Comparison of ENCODE assay signal across 13 cellular contexts in the genomic region with DNA sequence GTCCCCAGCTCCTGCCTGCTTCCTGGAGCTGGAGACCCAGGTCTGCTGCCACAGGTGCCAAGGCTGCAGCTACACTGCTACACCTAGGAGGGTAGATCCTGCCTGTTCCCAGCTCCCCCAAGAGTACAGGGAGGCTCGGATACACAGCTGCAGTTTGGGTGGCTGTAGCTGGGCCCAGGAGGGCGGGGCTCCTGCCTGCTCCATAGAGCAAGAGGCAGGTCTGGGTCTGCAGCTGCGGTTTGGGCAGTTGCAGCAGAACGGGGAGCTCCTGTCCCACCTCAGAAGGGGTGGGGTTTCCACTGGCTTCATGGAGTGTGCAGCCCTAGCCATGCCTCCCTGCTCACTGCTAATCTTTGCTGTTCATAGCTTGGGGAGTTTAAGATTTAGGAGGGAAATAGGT.
"Had no signal": no experiment of that assay in that cellular context is flagged by ENCODE, and none has a peak within 500 bp of the region (broad histone marks: within the 10 kb centered on the region; RNA-seq: fewer than 3 reads in every experiment).

No MANE protein-coding gene starts in this region.

- H3K27me3 Mint-ChIP-seq: activated CD4-positive, alpha-beta T cell treated with anti-CD3 and anti-CD28 coated beads for 36 hours; central memory CD8-positive, alpha-beta T cell; T-cell had no signal

- H3K36me3 ChIP-seq: left ventricle myocardium inferior, tibial artery, vagina had no signal

- H3K4me3 ChIP-seq: left ventricle myocardium inferior, smooth muscle cell, tibial artery, vagina had no signal

- H3K4me2 ChIP-seq: smooth muscle cell had no signal

- H3K27ac Mint-ChIP-seq: activated CD4-positive, alpha-beta T cell treated with anti-CD3 and anti-CD28 coated beads for 36 hours; activated CD8-positive, alpha-beta T cell treated with anti-CD3 and anti-CD28 coated beads, Interleukin-2, amount 10 ng/mL, durations not matched to agents 7 days and 5 days; dendritic cell treated with granulocyte-macrophage colony-stimulating factor and Interleukin-4, amounts not matched to agents 40 ng/mL and 50 ng/mL, for 4 days; T-cell had no signal

- H3K4me3 Mint-ChIP-seq: activated CD4-positive, alpha-beta T cell treated with anti-CD3 and anti-CD28 coated beads for 36 hours; activated CD8-positive, alpha-beta T cell treated with anti-CD3 and anti-CD28 coated beads, Interleukin-2, amount 10 ng/mL, durations not matched to agents 7 days and 5 days; central memory CD8-positive, alpha-beta T cell; dendritic cell treated with granulocyte-macrophage colony-stimulating factor and Interleukin-4, amounts not matched to agents 40 ng/mL and 50 ng/mL, for 4 days; T-cell had no signal

- H3K36me3 Mint-ChIP-seq: T-cell had no signal

- H3K4me1 Mint-ChIP-seq: activated CD4-positive, alpha-beta T cell treated with anti-CD3 and anti-CD28 coated beads for 36 hours; central memory CD8-positive, alpha-beta T cell; T-cell had no signal

- H3K27me3 ChIP-seq: tibial artery, vagina had no signal

- H3K27ac ChIP-seq: left ventricle myocardium inferior, tibial artery, vagina had no signal

- H3K9me3 ChIP-seq: left ventricle myocardium inferior, tibial artery, vagina had no signal

- H3K9me3 Mint-ChIP-seq: central memory CD8-positive, alpha-beta T cell; T-cell had no signal

- ATAC-seq: activated CD4-positive, alpha-beta T cell treated with anti-CD3 and anti-CD28 coated beads for 36 hours; activated CD8-positive, alpha-beta T cell treated with anti-CD3 and anti-CD28 coated beads, Interleukin-2, amount 10 ng/mL, durations not matched to agents 7 days and 5 days; T-cell had no signal

- DNase-seq: activated CD4-positive, alpha-beta T cell treated with anti-CD3 and anti-CD28 coated beads for 36 hours; activated CD8-positive, alpha-beta memory T cell treated with anti-CD3 and anti-CD28 coated beads, Interleukin-2, amount 50 U/mL, for 48 hours; activated CD8-positive, alpha-beta T cell treated with anti-CD3 and anti-CD28 coated beads, Interleukin-2, amount 10 ng/mL, durations not matched to agents 7 days and 5 days; activated naive CD4-positive, alpha-beta T cell treated with Interleukin-2 at 50 U/mL for 16 hours; islet precursor cell; left ventricle myocardium inferior; T-cell; T1000; tibial artery had no signal
